In genomic region chr2:147416099-147416498, GRCh38 we compare ENCODE assay signal across 18 cellular contexts.
DNase-seq lines count a peak whose midpoint lies in the region; ATAC-seq and TF ChIP-seq lines count a peak whose summit lies in the region.
"Had no signal": no experiment of that assay in that cellular context is flagged by ENCODE, and none has a peak within 500 bp of the region (broad histone marks: within the 10 kb centered on the region; RNA-seq: fewer than 3 reads in every experiment).

No MANE protein-coding gene starts in this region.

- H3K9me3 ChIP-seq in PC-3 (ENCODE audit: low read length) (no peaks in the 10 kb centered on the region), esophagus squamous epithelium (no peaks in the 10 kb centered on the region)
- H3K9me3 ChIP-seq: prostate gland had no signal

- no peaks in the 10 kb centered on the region for H3K79me2 ChIP-seq in PC-3 (ENCODE audit: low read length)

- DNase-seq in stimulated activated naive CD8-positive, alpha-beta T cell treated with anti-CD3 and anti-CD28 coated beads, Interleukin-15, Interleukin-2, amounts not matched to agents 100 U/mL and 50 U/mL, for 24 hours = no peak
- no peak for DNase-seq in stimulated activated naive CD8-positive, alpha-beta T cell treated with anti-CD3 and anti-CD28 coated beads, Interleukin-15, amount 100 ng/mL, for 72 hours
- DNase-seq in PC-3 = peak; percentile 89
- peak; percentile 68 to 88 for DNase-seq in foreskin keratinocyte
- no peak for DNase-seq in NCI-H1694 treated with DMSO at 0.1 percent for 48 hours (lab: John Stamatoyannopoulos, UW)
- no peak for DNase-seq in esophagus squamous epithelium (lab: John Stamatoyannopoulos, UW)
- no peak for DNase-seq in globus pallidus (ENCODE audit: low spot score)
- no peak for DNase-seq in superior temporal gyrus (ENCODE audit: extremely low spot score)
- DNase-seq: activated CD4-positive, alpha-beta memory T cell treated with anti-CD3 and anti-CD28 coated beads for 36 hours; activated effector memory CD4-positive, alpha-beta T cell treated with anti-CD3 and anti-CD28 coated beads, Interleukin-2, amount 50 U/mL, for 16 hours; erythroblast; GDM1; head of caudate nucleus; mesendoderm; MM.1S; NCI-H187; NCI-H526 had no signal

- no TSS peak for BruUV-seq in PC-3 (replicated peaks; lab: Mats Ljungman, UMichigan)

- POLR2A ChIA-PET in PC-3 (lab: Charles Lee; ENCODE audit: unreplicated experiment) = no interaction called here

- H3K27me3 Mint-ChIP-seq in stimulated activated naive CD8-positive, alpha-beta T cell treated with anti-CD3 and anti-CD28 coated beads, Interleukin-15, amount 100 ng/mL, for 72 hours = peaks cover 6% of the 10 kb centered on the region
- H3K27me3 Mint-ChIP-seq: activated CD4-positive, alpha-beta memory T cell treated with anti-CD3 and anti-CD28 coated beads for 36 hours had no signal

- H3K36me3 ChIP-seq in PC-3 (ENCODE audit: low read depth, low read length) (no peaks in the 10 kb centered on the region), esophagus squamous epithelium (no peaks in the 10 kb centered on the region)
- H3K36me3 ChIP-seq: prostate gland had no signal

- 61 to 72% methylated on average over 4 of the region's 4 CpGs for WGBS in esophagus squamous epithelium, 2 donors

- peak; percentile 61 for ATAC-seq in stimulated activated naive CD8-positive, alpha-beta T cell treated with anti-CD3 and anti-CD28 coated beads, Interleukin-15, Interleukin-2, amounts not matched to agents 100 U/mL and 50 U/mL, for 24 hours
- no peak for ATAC-seq in stimulated activated naive CD8-positive, alpha-beta T cell treated with anti-CD3 and anti-CD28 coated beads, Interleukin-15, amount 100 ng/mL, for 72 hours
- peak; percentile 99 for ATAC-seq in PC-3
- peak; percentile 93 for ATAC-seq in foreskin keratinocyte

- no peak overlapping the region for H3K4me3 Mint-ChIP-seq in stimulated activated naive CD8-positive, alpha-beta T cell treated with anti-CD3 and anti-CD28 coated beads, Interleukin-15, amount 100 ng/mL, for 72 hours
- H3K4me3 Mint-ChIP-seq: activated CD4-positive, alpha-beta memory T cell treated with anti-CD3 and anti-CD28 coated beads for 36 hours had no signal

- no peaks in the 10 kb centered on the region for H4K20me1 ChIP-seq in PC-3 (ENCODE audit: low read length)

- TF ChIP-seq POLR2A in esophagus squamous epithelium (IDR thresholded peaks at IDR 0.05) = no peak

- H3K27ac Mint-ChIP-seq in stimulated activated naive CD8-positive, alpha-beta T cell treated with anti-CD3 and anti-CD28 coated beads, Interleukin-15, amount 100 ng/mL, for 72 hours = no peak overlapping the region
- H3K27ac Mint-ChIP-seq: activated CD4-positive, alpha-beta memory T cell treated with anti-CD3 and anti-CD28 coated beads for 36 hours had no signal

- no peak for TF ChIP-seq CTCF in PC-3 (conservative IDR thresholded peaks at IDR 0.05; ENCODE audit: low read depth, low read length)
- TF ChIP-seq CTCF in foreskin keratinocyte (conservative IDR thresholded peaks at IDR 0.05) = no peak
- no peak for TF ChIP-seq CTCF in esophagus squamous epithelium (IDR thresholded peaks at IDR 0.05)

- H3K4me1 ChIP-seq in PC-3 (ENCODE audit: insufficient read depth, low read length) (peaks cover 27% of the 10 kb centered on the region), foreskin keratinocyte (no peaks in the 10 kb centered on the region), esophagus squamous epithelium (peaks cover 0 to 22% (median 0%) of the 10 kb centered on the region in 3 donors)
- H3K4me1 ChIP-seq: prostate gland had no signal

- H2AFZ ChIP-seq in PC-3 (ENCODE audit: low read length) = peak overlapping the region; percentile 7; the same call in 1 of the 2 replicates

- peaks cover 14 to 18% of the 10 kb centered on the region in 2 donors for H3K9me3 Mint-ChIP-seq in stimulated activated naive CD8-positive, alpha-beta T cell treated with anti-CD3 and anti-CD28 coated beads, Interleukin-15, amount 100 ng/mL, for 72 hours

- no peaks in the 10 kb centered on the region for H3K4me1 Mint-ChIP-seq in stimulated activated naive CD8-positive, alpha-beta T cell treated with anti-CD3 and anti-CD28 coated beads, Interleukin-15, amount 100 ng/mL, for 72 hours

- no peak overlapping the region for H3K9ac ChIP-seq in PC-3 (ENCODE audit: low read length)

- H3K27ac ChIP-seq in PC-3 (ENCODE audit: low read length) = peak overlapping the region; percentile 10; the same call in 1 of the 2 replicates
- no peak overlapping the region for H3K27ac ChIP-seq in foreskin keratinocyte
- H3K27ac ChIP-seq in esophagus squamous epithelium = no peak overlapping the region
- H3K27ac ChIP-seq: prostate gland had no signal

- H3K4me3 ChIP-seq in PC-3 (ENCODE audit: low read length) = peak overlapping the region; percentile 20; the same call in 1 of the 2 replicates
- H3K4me3 ChIP-seq in esophagus squamous epithelium = no peak overlapping the region
- H3K4me3 ChIP-seq: prostate gland had no signal

- H3K27me3 ChIP-seq in PC-3 (ENCODE audit: low read length) = no peaks in the 10 kb centered on the region
- H3K27me3 ChIP-seq in foreskin keratinocyte = no peaks in the 10 kb centered on the region
- no peaks in the 10 kb centered on the region for H3K27me3 ChIP-seq in esophagus squamous epithelium

- CTCF ChIA-PET in PC-3 (lab: Charles Lee) = no interaction called here

- peak overlapping the region; percentile 74 for H3K4me2 ChIP-seq in PC-3 (ENCODE audit: low read length)

- no peaks in the 10 kb centered on the region for H3F3A ChIP-seq in PC-3 (ENCODE audit: low read length, unreplicated experiment)

- intact Hi-C loops in PC-3 (cut with micrococcal nuclease) = loop anchor here (5.0 kb wide), 1 partner anchor 431 kb away; the partner anchor contains the start of gene ACVR2A
- intact Hi-C loops in esophagus squamous epithelium (cut with DNase I) = no loop called here

- no peaks in the 10 kb centered on the region for H3K9me2 ChIP-seq in PC-3 (replicated peaks; ENCODE audit: low read length)

Comparison
In these comparisons a context has a peak if more than half of its experiments do, and no peak if none do; other contexts are left out.
1. DNase-seq: peak in PC-3 (single experiment) and foreskin keratinocyte (2 of 2); none in stimulated activated naive CD8-positive, alpha-beta T cell treated with anti-CD3 and anti-CD28 coated beads, Interleukin-15, Interleukin-2, amounts not matched to agents 100 U/mL and 50 U/mL, for 24 hours (single experiment), stimulated activated naive CD8-positive, alpha-beta T cell treated with anti-CD3 and anti-CD28 coated beads, Interleukin-15, amount 100 ng/mL, for 72 hours (0 of 2), NCI-H1694 treated with DMSO at 0.1 percent for 48 hours (single experiment), esophagus squamous epithelium (single experiment), globus pallidus (single experiment) and superior temporal gyrus (single experiment).